In the genomic region with DNA sequence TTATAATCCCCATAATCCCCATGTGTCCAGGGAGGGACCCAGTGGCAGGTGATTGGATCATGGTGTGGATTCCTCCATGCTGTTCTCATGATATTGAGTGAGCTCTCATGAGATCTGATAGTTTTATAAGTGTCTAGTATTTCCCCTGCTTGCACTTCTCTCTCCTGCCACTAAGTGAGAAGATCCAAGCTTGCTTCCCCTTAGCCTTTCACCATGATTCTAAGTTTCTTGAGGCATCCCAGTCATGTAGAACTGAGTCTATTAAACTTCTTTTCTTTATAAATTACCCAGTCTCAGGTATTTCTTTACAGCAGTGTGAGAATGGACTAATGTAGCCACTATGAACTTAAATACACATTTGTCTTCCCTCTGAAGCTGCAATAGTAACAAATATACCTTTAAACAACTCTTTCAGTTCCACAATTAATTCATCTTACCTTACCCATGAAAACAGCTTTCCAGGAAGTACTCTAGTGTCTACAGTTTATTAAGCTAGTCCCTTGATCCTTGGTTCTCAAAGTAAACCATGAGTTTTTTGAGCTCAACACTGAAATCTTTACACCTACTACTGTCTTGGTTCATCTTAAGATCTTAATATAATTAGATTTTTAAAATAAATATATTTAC, we compare ENCODE assay signal across 8 cellular contexts. TPM values are rescaled to one million over a fixed set of nuclear protein-coding genes. Genes with fewer than 3 reads are reported as not detected.
"Had no signal": no experiment of that assay in that cellular context is flagged by ENCODE, and none has a peak within 500 bp of the region (broad histone marks: within the 10 kb centered on the region; RNA-seq: fewer than 3 reads in every experiment).

No MANE protein-coding gene starts in this region.

RNA-seq across cellular contexts. Expression of a gene that starts 1.8 kb away (rescaled TPM):
- total RNA-seq: activated CD4-positive, alpha-beta T cell treated with anti-CD3 and anti-CD28 coated beads, Interleukin-2, amount 10 ng/mL, durations not matched to agents 24 days and 14 days; activated CD8-positive, alpha-beta memory T cell treated with anti-CD3 and anti-CD28 coated beads, Interleukin-2, amount 10 ng/mL, durations not matched to agents 7 days and 5 days; activated T-helper 1 cell treated with anti-CD3 and anti-CD28 coated beads, Interleukin-12 subunit alpha, Interleukin-12 subunit beta, Interleukin-2, Interleukin-4 antibody, amounts not matched to agents 30 ng/mL and 10 ng/mL and 1 ng/mL, durations not matched to agents 14 hours and 24 hours and 36 hours; aorta; cerebellum; OCI-LY7; RPMI7951; T-helper 17 cell had no signal
